ENCODE assay signal across 18 cellular contexts in the genomic region with DNA sequence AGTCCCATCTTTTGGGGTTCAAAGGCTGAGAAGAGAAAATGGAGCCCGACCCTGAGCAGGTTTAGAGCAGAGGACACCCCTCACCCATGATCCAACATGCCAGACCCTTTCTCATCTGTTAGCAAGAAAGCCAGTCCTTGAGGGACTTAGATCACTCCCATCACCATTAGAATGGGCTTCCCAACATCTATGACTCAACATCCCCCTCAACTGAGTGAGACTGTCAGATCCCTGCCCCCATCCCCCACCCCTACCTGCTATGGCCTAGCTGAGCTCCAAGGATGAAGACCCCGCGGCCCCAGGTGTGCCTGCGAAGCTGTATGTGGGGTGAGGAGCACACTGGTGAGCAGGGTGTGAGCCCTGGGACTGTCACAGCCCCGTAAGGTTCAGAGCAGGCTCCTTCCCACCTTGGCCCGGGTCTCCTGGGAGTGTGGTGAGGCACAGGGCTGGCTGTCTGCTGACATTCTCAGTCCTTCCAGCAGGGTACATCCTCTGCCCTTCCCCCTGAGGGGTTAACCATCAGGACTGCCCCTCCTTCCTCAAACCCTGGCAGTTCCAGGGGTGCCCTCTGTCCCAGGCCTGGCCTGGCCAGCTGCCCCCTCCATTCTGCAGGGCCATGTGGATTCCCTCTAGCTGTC. TPM values are rescaled to one million over a fixed set of nuclear protein-coding genes. Genes with fewer than 3 reads are reported as not detected.
DNase-seq lines count a peak whose midpoint lies in the region; ATAC-seq, FAIRE-seq and TF ChIP-seq lines count a peak whose summit lies in the region.
"Had no signal": no experiment of that assay in that cellular context is flagged by ENCODE, and none has a peak within 500 bp of the region (broad histone marks: within the 10 kb centered on the region; RNA-seq: fewer than 3 reads in every experiment).

No MANE protein-coding gene starts in this region.

- no peaks in the 10 kb centered on the region for H3K9me2 ChIP-seq in PC-3 (replicated peaks; ENCODE audit: low read length)

- peak overlapping the region; percentile 99 for H2BK15ac ChIP-seq in H1 (ENCODE audit: low read length)

- peaks cover 4% of the 10 kb centered on the region for H3K23me2 ChIP-seq in H1 (ENCODE audit: low read depth, low read length)

- no peak for FAIRE-seq in H1 (lab: Jason Lieb, UNC)
- FAIRE-seq: G401.6 had no signal

- H3K36me3 ChIP-seq in PC-3 (ENCODE audit: low read depth, low read length): no peaks in the 10 kb centered on the region
- no peaks in the 10 kb centered on the region for H3K36me3 ChIP-seq in H1 (ENCODE audit: control insufficient read depth in 2 of 4, insufficient read depth in 4 of 4, low read length in 3 of 4)
- H3K36me3 ChIP-seq in osteoblast (ENCODE audit: insufficient read depth, low read length): no peaks in the 10 kb centered on the region
- H3K36me3 ChIP-seq in brain microvascular endothelial cell (replicated peaks): no peaks in the 10 kb centered on the region
- H3K36me3 ChIP-seq: left lung, ovary had no signal

- H3K4ac ChIP-seq in H1 (replicated peaks; ENCODE audit: insufficient read length, low read depth, low read length): peak overlapping the region; percentile 13

- H2BK20ac ChIP-seq in H1 (ENCODE audit: low read length): no peak overlapping the region

- intact Hi-C loops in PC-3 (cut with micrococcal nuclease): no loop called here

- 73% methylated on average over 6 of the region's 6 CpGs; no CpG with 5 or more reads in 1 of the 2 experiments for WGBS in H1 (ENCODE audit: extremely low coverage in 1 of 2, insufficient coverage in 1 of 2, insufficient read length in 1 of 2, insufficient replicate concordance in 2 of 2, low coverage in 1 of 2, low lambda C conversion rate in 2 of 2, missing lambda C conversion rate in 1 of 2), 2 experiments

- H2BK5ac ChIP-seq in H1 (ENCODE audit: low read depth, low read length): peak overlapping the region; percentile 81

- POLR2A ChIA-PET in PC-3 (lab: Charles Lee; ENCODE audit: unreplicated experiment) (no interaction called here), H1 (lab: Charles Lee; ENCODE audit: partially characterized antibody) (interaction anchor here (0.7 to 2.2 kb wide), 4 partner anchors 8 to 27 kb away, joined by 3 to 5 read pairs (median 4); no protein-coding TSS in a partner anchor)

- H3K79me2 ChIP-seq in PC-3 (ENCODE audit: low read length) (no peaks in the 10 kb centered on the region), H1 (ENCODE audit: control insufficient read depth in 1 of 2, insufficient read depth in 2 of 2, low read length in 2 of 2) (no peaks in the 10 kb centered on the region), osteoblast (ENCODE audit: insufficient read depth, low read length) (no peaks in the 10 kb centered on the region)

- no peak overlapping the region; the same call in 1 of the 2 replicates for H3K9ac ChIP-seq in PC-3 (ENCODE audit: low read length)
- H3K9ac ChIP-seq in H1 (replicated peaks in 1 of 4; ENCODE audit: extremely low read depth in 1 of 4, low read depth in 3 of 4, low read length in 3 of 4): no peak overlapping the region

- BruUV-seq in PC-3 (replicated peaks; lab: Mats Ljungman, UMichigan): no TSS peak

- peak overlapping the region; percentile 88 for H3K18ac ChIP-seq in H1 (ENCODE audit: extremely low read depth, low read length)

- H2BK12ac ChIP-seq in H1 (ENCODE audit: low read depth, low read length): peak overlapping the region; percentile 94; the same call in 1 of the 2 replicates

- no peak overlapping the region for H3K14ac ChIP-seq in H1 (ENCODE audit: insufficient read length)

- no peak overlapping the region for H3K4me3 ChIP-seq in PC-3 (ENCODE audit: low read length)
- H3K4me3 ChIP-seq in H1 (ENCODE audit: extremely low read depth in 1 of 4, insufficient read depth in 2 of 4, low read depth in 3 of 4, low read length in 4 of 4): no peak overlapping the region
- no peak overlapping the region for H3K4me3 ChIP-seq in osteoblast (ENCODE audit: insufficient read depth, low read length)
- H3K4me3 ChIP-seq in brain microvascular endothelial cell (ENCODE audit: low read depth, low read length): no peak overlapping the region
- H3K4me3 ChIP-seq: left lung, ovary, smooth muscle cell had no signal

- ATAC-seq in PC-3 (peak; percentile 4; the same call in 1 of the 2 replicates), GM19395 (IDR thresholded peaks at IDR 0.05; ENCODE audit: unreplicated experiment) (no peak)
- ATAC-seq: activated T-helper 17 cell treated with anti-CD3 and anti-CD28 coated beads, Interleukin-2, amount 50 U/mL, for 72 hours; T-helper 17 cell had no signal

- H3K27me3 ChIP-seq in PC-3 (ENCODE audit: low read length) (peaks cover 6% of the 10 kb centered on the region), H1 (replicated peaks in 1 of 4; ENCODE audit: control insufficient read depth in 3 of 4, extremely low read depth in 1 of 4, insufficient read depth in 3 of 4, low read length in 3 of 4) (peaks cover 0 to 2% (median 0%) of the 10 kb centered on the region in 4 experiments; a peak in 3 of 7 replicates), osteoblast (ENCODE audit: insufficient read depth, low read length) (peaks cover 29% of the 10 kb centered on the region), brain microvascular endothelial cell (replicated peaks) (peaks cover 25% of the 10 kb centered on the region)
- H3K27me3 ChIP-seq: ovary had no signal

- no peak overlapping the region; the same call in 1 of the 2 replicates for H2AK5ac ChIP-seq in H1 (ENCODE audit: low read depth, low read length)

- no peak overlapping the region for H3K23ac ChIP-seq in H1 (ENCODE audit: insufficient read length)

- DNase-seq in ELF-1 (ENCODE audit: low read depth, low spot score) (peak; percentile 43), PC-3 (no peak), H1 (ENCODE audit: low read depth in 1 of 2, low spot score in 2 of 2) (peak in 1 of 2 experiments; percentile 69), osteoblast (ENCODE audit: insufficient read length, low spot score, missing footprints) (peak; percentile 41), brain microvascular endothelial cell (no peak), AG08395 (ENCODE audit: low spot score) (no peak)
- DNase-seq: effector memory CD4-positive, alpha-beta T cell; KBM-7; NCI-H748 treated with DMSO at 0.1 percent for 48 hours; stimulated activated CD4-positive, alpha-beta T cell treated with anti-CD3 and anti-CD28 coated beads, Interleukin-4, amount 100 ng/mL, for 4 hours; stimulated activated CD8-positive, alpha-beta memory T cell treated with anti-CD3 and anti-CD28 coated beads, Interleukin-4, amount 100 ng/mL, for 48 hours; T-helper 17 cell had no signal

- H3K56ac ChIP-seq in H1 (replicated peaks; ENCODE audit: insufficient read length, low read depth, low read length): no peak overlapping the region

- H3K4me2 ChIP-seq in PC-3 (ENCODE audit: low read length) (peak overlapping the region; percentile 13), H1 (ENCODE audit: insufficient read depth in 1 of 2, low read depth in 2 of 2, low read length in 2 of 2) (peak overlapping the region in 1 of 2 experiments; percentile 51; a peak in 2 of 4 replicates), osteoblast (ENCODE audit: insufficient read depth, low read length) (no peak overlapping the region)
- H3K4me2 ChIP-seq: smooth muscle cell had no signal

- H3F3A ChIP-seq in PC-3 (ENCODE audit: low read length, unreplicated experiment): no peaks in the 10 kb centered on the region

- TF ChIP-seq CTCF in PC-3 (conservative IDR thresholded peaks at IDR 0.05; ENCODE audit: low read depth, low read length) (no peak; the same call in 1 of the 2 replicates), H1 (IDR thresholded peaks at IDR 0.05; ENCODE audit: control extremely low read depth in 1 of 3, insufficient read depth in 1 of 3, low read depth in 1 of 3, low read length in 3 of 3) (peak; percentile 27 to 64 (median 34); a peak in 3 of 4 replicates), osteoblast (IDR thresholded peaks at IDR 0.05; ENCODE audit: extremely low read depth, low read depth, low read length) (no peak), brain microvascular endothelial cell (IDR thresholded peaks at IDR 0.05; ENCODE audit: low read depth, low read length, missing control alignments) (no peak)

- in situ Hi-C loops in brain microvascular endothelial cell (cut with HindIII; ENCODE audit: low pct_ligation_motif_present, low sequenced_read_pairs): no loop called here

- no peak for TF ChIP-seq POLR2A in H1 (IDR thresholded peaks at IDR 0.05; ENCODE audit: control extremely low read depth in 1 of 2, low read depth in 2 of 2, low read length in 2 of 2)

- H3K79me1 ChIP-seq in H1 (ENCODE audit: low read depth, low read length): no peaks in the 10 kb centered on the region

- H2AFZ ChIP-seq in PC-3 (ENCODE audit: low read length) (peak overlapping the region; percentile 10; the same call in 1 of the 2 replicates), H1 (ENCODE audit: low read length) (no peak overlapping the region), osteoblast (ENCODE audit: low read length) (no peak overlapping the region)

- H4K20me1 ChIP-seq in PC-3 (ENCODE audit: low read length): no peaks in the 10 kb centered on the region
- H4K20me1 ChIP-seq in H1 (replicated peaks in 1 of 2; ENCODE audit: control insufficient read depth in 1 of 2, insufficient read depth in 2 of 2, low read length in 2 of 2): peaks cover 0 to 3% of the 10 kb centered on the region in 2 experiments
- no peaks in the 10 kb centered on the region for H4K20me1 ChIP-seq in osteoblast (ENCODE audit: insufficient read depth, low read length)

- H4K5ac ChIP-seq in H1 (ENCODE audit: insufficient read length, low read depth, low read length): no peak overlapping the region

- H4K91ac ChIP-seq in H1 (replicated peaks; ENCODE audit: insufficient read length, low read length): peak overlapping the region; percentile 11

- H3K4me1 ChIP-seq in PC-3 (ENCODE audit: insufficient read depth, low read length) (peaks cover 18% of the 10 kb centered on the region), H1 (replicated peaks in 1 of 4; ENCODE audit: control insufficient read depth in 3 of 4, insufficient read depth in 4 of 4, low read length in 3 of 4) (peaks cover 0 to 29% (median 20%) of the 10 kb centered on the region in 4 experiments; a peak in 6 of 7 replicates), osteoblast (ENCODE audit: insufficient read depth, low read length) (peaks cover 8% of the 10 kb centered on the region)
- H3K4me1 ChIP-seq: left lung had no signal

- TF ChIP-seq RAD21 in H1 (IDR thresholded peaks at IDR 0.05 in 1 of 2, conservative IDR thresholded peaks at IDR 0.05 in 1 of 2; ENCODE audit: low read depth in 2 of 2, low read length in 2 of 2): peak; percentile 9 to 29; a peak in 3 of 4 replicates

- TF ChIP-seq EP300 in H1 (IDR thresholded peaks at IDR 0.05; ENCODE audit: borderline replicate concordance in 1 of 2, low read depth in 2 of 2, low read length in 2 of 2): no peak

- H3K27ac ChIP-seq in PC-3 (ENCODE audit: low read length) (peak overlapping the region; percentile 47), H1 (ENCODE audit: low read depth, low read length) (no peak overlapping the region), osteoblast (ENCODE audit: low read depth, low read length) (no peak overlapping the region), brain microvascular endothelial cell (no peak overlapping the region)
- H3K27ac ChIP-seq: ovary had no signal

- CTCF ChIA-PET in PC-3 (lab: Charles Lee): no interaction called here
- CTCF ChIA-PET in H1 (lab: Charles Lee; ENCODE audit: partially characterized antibody): interaction anchor here (0.9 to 31.2 kb wide), 10 partner anchors 10 to 206 kb away, joined by 3 to 767 read pairs (median 11); a partner anchor contains a TSS

- no peaks in the 10 kb centered on the region for H3K9me3 ChIP-seq in PC-3 (ENCODE audit: low read length)
- H3K9me3 ChIP-seq in H1 (ENCODE audit: insufficient read depth in 2 of 2, low read depth in 1 of 2, low read length in 1 of 2): 0 out of 4 replicates have a peak, but pooled peaks cover 0 to 5% of the 10 kb centered on the region in 2 experiments
- no peaks in the 10 kb centered on the region for H3K9me3 ChIP-seq in osteoblast (ENCODE audit: low read depth, low read length)
- H3K9me3 ChIP-seq: ovary had no signal

- H2BK120ac ChIP-seq in H1 (replicated peaks; ENCODE audit: low read depth, low read length): no peak overlapping the region

- no peak overlapping the region; the same call in 1 of the 2 replicates for H4K8ac ChIP-seq in H1 (ENCODE audit: extremely low read depth, insufficient read depth, low read length)

RNA-seq across cellular contexts. Expression of a gene that starts 21.4 kb away (rescaled TPM):
- total RNA-seq in PC-3 (2014; rRNA removed) (1.5 and 1.6 TPM in 2 replicates), osteoblast (not detected in 2 replicates)
- 3.5 and 3.8 TPM in 2 replicates for total RNA-seq in H1 (2021; fragmentation: NEBNext Ultra II Directional; extraction: Animal tissue kit (Norgen Biotek cat#: 25700))
- polyA plus RNA-seq in H1 (2011; rRNA removed): 6.3 and 10.5 TPM in 2 replicates
- 7.2 TPM for polyA plus RNA-seq in H1 (2011; cell fraction: cytosol; rRNA removed)
- polyA plus RNA-seq in H1 (2011; cell fraction: nucleus; rRNA removed): 18.7 TPM
- polyA plus RNA-seq in H1 (2012, experiment 1 of 2): 6.7 to 8.3 TPM (median 7.4 TPM) in 4 replicates
- 5.7 TPM for polyA plus RNA-seq in H1 (2012, experiment 2 of 2)
- polyA plus RNA-seq in H1 (2013, experiment 1 of 2): 3.9 TPM
- polyA plus RNA-seq in H1 (2013, experiment 2 of 2): 3.9 TPM
- polyA minus RNA-seq in H1 (2011; rRNA and poly(A)+ RNA removed): 13.1 and 19.7 TPM in 2 replicates
- polyA minus RNA-seq in H1 (2011; cell fraction: cytosol; rRNA and poly(A)+ RNA removed): 4.6 TPM
- 11.3 TPM for polyA minus RNA-seq in H1 (2011; cell fraction: nucleus; rRNA and poly(A)+ RNA removed)

RNA-seq across cellular contexts. Expression of a gene that starts 27.2 kb away (rescaled TPM):
- total RNA-seq in PC-3 (2014; rRNA removed) (13.2 and 16.4 TPM in 2 replicates), osteoblast (0.29 and 0.72 TPM in 2 replicates)
- 40.9 and 44.0 TPM in 2 replicates for total RNA-seq in H1 (2021; fragmentation: NEBNext Ultra II Directional; extraction: Animal tissue kit (Norgen Biotek cat#: 25700))
- 31.2 and 50.3 TPM in 2 replicates for polyA plus RNA-seq in H1 (2011; rRNA removed)
- 19.7 TPM for polyA plus RNA-seq in H1 (2011; cell fraction: cytosol; rRNA removed)
- 102 TPM for polyA plus RNA-seq in H1 (2011; cell fraction: nucleus; rRNA removed)
- 35.9 to 57.1 TPM (median 46.6 TPM) in 4 replicates for polyA plus RNA-seq in H1 (2012, experiment 1 of 2)
- 29.8 TPM for polyA plus RNA-seq in H1 (2012, experiment 2 of 2)
- polyA plus RNA-seq in H1 (2013, experiment 1 of 2): 31.5 TPM
- polyA plus RNA-seq in H1 (2013, experiment 2 of 2): 31.7 TPM
- polyA minus RNA-seq in H1 (2011; rRNA and poly(A)+ RNA removed): 37.0 and 48.0 TPM in 2 replicates
- 25.8 TPM for polyA minus RNA-seq in H1 (2011; cell fraction: cytosol; rRNA and poly(A)+ RNA removed)
- 61.8 TPM for polyA minus RNA-seq in H1 (2011; cell fraction: nucleus; rRNA and poly(A)+ RNA removed)

RNA-seq across cellular contexts. Expression of a gene that starts 55.4 kb away (rescaled TPM):
- total RNA-seq in PC-3 (2014; rRNA removed) (4.0 TPM in 1 of 2 replicates, not detected in the other), osteoblast (not detected in 2 replicates)
- 9.7 and 10.5 TPM in 2 replicates for total RNA-seq in H1 (2021; fragmentation: NEBNext Ultra II Directional; extraction: Animal tissue kit (Norgen Biotek cat#: 25700))
- polyA plus RNA-seq in H1 (2011; rRNA removed): 10.0 and 10.8 TPM in 2 replicates
- polyA plus RNA-seq in H1 (2011; cell fraction: cytosol; rRNA removed): 10.9 TPM
- polyA plus RNA-seq in H1 (2011; cell fraction: nucleus; rRNA removed): 23.6 TPM
- polyA plus RNA-seq in H1 (2012, experiment 1 of 2): 10.3 to 15.4 TPM (median 12.6 TPM) in 4 replicates
- 7.8 TPM for polyA plus RNA-seq in H1 (2012, experiment 2 of 2)
- 6.0 TPM for polyA plus RNA-seq in H1 (2013, experiment 1 of 2)
- polyA plus RNA-seq in H1 (2013, experiment 2 of 2): 5.7 TPM
- 14.7 and 17.6 TPM in 2 replicates for polyA minus RNA-seq in H1 (2011; rRNA and poly(A)+ RNA removed)
- polyA minus RNA-seq in H1 (2011; cell fraction: cytosol; rRNA and poly(A)+ RNA removed): 13.7 TPM
- 13.6 TPM for polyA minus RNA-seq in H1 (2011; cell fraction: nucleus; rRNA and poly(A)+ RNA removed)
- total RNA-seq: T-helper 17 cell had no signal

Comparison
In these comparisons a context has a peak if more than half of its experiments do, and no peak if none do; other contexts are left out.
1. DNase-seq: peak in ELF-1 (single experiment) and osteoblast (single experiment); none in PC-3 (single experiment), brain microvascular endothelial cell (single experiment) and AG08395 (single experiment).
2. CTCF ChIP-seq: peak in H1 (3 of 3); none in PC-3 (single experiment), osteoblast (single experiment) and brain microvascular endothelial cell (single experiment).